Comparison of ENCODE assay signal across 1 cellular context in the genomic region with DNA sequence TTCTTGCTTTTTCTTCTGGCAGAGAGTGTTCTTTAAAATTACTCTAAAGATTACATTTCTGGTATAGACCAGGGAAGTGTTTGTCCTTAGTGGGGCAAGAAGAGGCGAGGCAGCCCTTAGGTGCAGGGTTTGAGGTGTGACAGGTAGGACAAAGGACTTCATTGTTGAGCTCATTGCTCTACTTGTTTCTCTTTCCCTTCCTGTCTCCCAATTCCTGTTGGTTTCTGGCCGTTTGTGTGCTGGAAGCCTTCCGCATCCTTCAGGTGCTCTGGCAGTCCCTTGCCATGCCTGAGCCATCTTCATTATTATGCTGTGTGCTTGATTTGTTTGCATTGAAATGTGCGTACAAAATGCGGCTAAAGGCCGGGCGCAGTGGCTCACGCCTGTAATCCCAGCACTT.
TF ChIP-seq lines count a peak whose summit lies in the region.

No MANE protein-coding gene starts in this region.

TF ChIP-seq in HCT116, 20 proteins besides CTCF, POLR2A, EP300 and RAD21:
- TF ChIP-seq EZH2phosphoT487 (IDR thresholded peaks at IDR 0.05; ENCODE audit: borderline replicate concordance) (no peak), TCF7L2 (IDR thresholded peaks at IDR 0.05; ENCODE audit: borderline replicate concordance, extremely low read depth, insufficient read depth, insufficient read length) (no peak), ELF1 (IDR thresholded peaks at IDR 0.05; ENCODE audit: borderline replicate concordance, low read depth) (no peak), ZNF274 (IDR thresholded peaks at IDR 0.05; ENCODE audit: low read depth, low read length) (no peak), JUND (IDR thresholded peaks at IDR 0.05) (no peak), SIN3A (IDR thresholded peaks at IDR 0.05; ENCODE audit: low read depth) (no peak), SRF (IDR thresholded peaks at IDR 0.05; ENCODE audit: low read depth) (no peak), ZFX (IDR thresholded peaks at IDR 0.05) (no peak), FOSL1 (IDR thresholded peaks at IDR 0.05; ENCODE audit: low read depth) (no peak)
- TF ChIP-seq, protein P1, sequence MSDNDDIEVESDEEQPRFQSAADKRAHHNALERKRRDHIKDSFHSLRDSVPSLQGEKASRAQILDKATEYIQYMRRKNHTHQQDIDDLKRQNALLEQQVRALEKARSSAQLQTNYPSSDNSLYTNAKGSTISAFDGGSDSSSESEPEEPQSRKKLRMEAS (IDR thresholded peaks at IDR 0.05), result no peak
- TF ChIP-seq, protein P2, sequence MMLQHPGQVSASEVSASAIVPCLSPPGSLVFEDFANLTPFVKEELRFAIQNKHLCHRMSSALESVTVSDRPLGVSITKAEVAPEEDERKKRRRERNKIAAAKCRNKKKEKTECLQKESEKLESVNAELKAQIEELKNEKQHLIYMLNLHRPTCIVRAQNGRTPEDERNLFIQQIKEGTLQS (IDR thresholded peaks at IDR 0.05), result no peak
